33 cellular contexts compared by ENCODE assay signal in the genomic region with DNA sequence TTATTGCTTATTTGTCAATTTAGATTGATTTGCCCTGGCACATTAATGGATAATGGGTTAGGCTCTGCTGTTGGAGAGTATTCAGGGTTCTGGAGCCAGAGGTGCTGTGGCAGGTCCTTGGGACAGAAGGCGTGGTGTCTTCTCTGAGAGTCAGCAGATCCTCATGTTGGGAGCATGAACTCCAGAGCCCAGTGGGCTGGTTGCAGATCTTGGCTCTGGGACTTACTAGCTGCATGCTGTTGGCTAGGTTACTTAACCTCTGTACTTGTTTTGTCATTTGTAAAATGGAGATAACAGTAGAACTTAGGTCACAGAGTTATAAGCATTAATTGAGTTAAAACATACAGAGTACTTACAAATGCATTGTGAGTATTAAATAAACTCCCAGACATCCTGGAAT.
DNase-seq lines count a peak whose midpoint lies in the region; ATAC-seq and TF ChIP-seq lines count a peak whose summit lies in the region.
"Had no signal": no experiment of that assay in that cellular context is flagged by ENCODE, and none has a peak within 500 bp of the region (broad histone marks: within the 10 kb centered on the region; RNA-seq: fewer than 3 reads in every experiment).

No MANE protein-coding gene starts in this region.

- H2BK15ac ChIP-seq in neuronal stem cell (ENCODE audit: low read length): no peak overlapping the region

- H3K9ac ChIP-seq in duodenal mucosa (ENCODE audit: low read depth in 1 of 2, low read length in 2 of 2) (peak overlapping the region; percentile 10 to 13), neuronal stem cell (ENCODE audit: low read depth, low read length, poor library complexity) (no peak overlapping the region)
- H3K9ac ChIP-seq: BLaER1 had no signal

- H3K18ac ChIP-seq in neuronal stem cell (ENCODE audit: low read length): no peak overlapping the region

- H2BK120ac ChIP-seq in neuronal stem cell (ENCODE audit: low read depth, low read length): no peak overlapping the region

- no peak overlapping the region for H2AFZ ChIP-seq in neuronal stem cell (ENCODE audit: low read length)

- H3K23ac ChIP-seq in neuronal stem cell (ENCODE audit: low read depth, low read length, poor library complexity): no peak overlapping the region

- CTCF ChIA-PET in CD8-positive, alpha-beta T cell (lab: Charles Lee): interaction anchor here (1.3 to 3.4 kb wide), 4 partner anchors 11 to 71 kb away, joined by 3 to 26 read pairs (median 6); no protein-coding TSS in a partner anchor

- H3K27me3 Mint-ChIP-seq in CD8-positive, alpha-beta T cell (ENCODE audit: low read depth): no peaks in the 10 kb centered on the region
- no peaks in the 10 kb centered on the region for H3K27me3 Mint-ChIP-seq in memory B cell
- H3K27me3 Mint-ChIP-seq: stimulated activated memory B cell treated with anti-CD40 and anti-IgM and Interleukin-4, amounts not matched to agents 10 μg/mL and 1 μg/mL and 100 μg/mL, for 72 hours had no signal

- H3K4me3 Mint-ChIP-seq in CD8-positive, alpha-beta T cell: no peak overlapping the region
- no peak overlapping the region for H3K4me3 Mint-ChIP-seq in memory B cell
- H3K4me3 Mint-ChIP-seq: endodermal cell; H9; immature natural killer cell; natural killer cell; stimulated activated memory B cell treated with anti-CD40 and anti-IgM and Interleukin-4, amounts not matched to agents 10 μg/mL and 1 μg/mL and 100 μg/mL, for 72 hours had no signal

- H2BK5ac ChIP-seq in neuronal stem cell (ENCODE audit: low read length): no peak overlapping the region

- H3K27ac Mint-ChIP-seq in CD8-positive, alpha-beta T cell: peak overlapping the region; percentile 37
- H3K27ac Mint-ChIP-seq in memory B cell: peak overlapping the region; percentile 57
- H3K27ac Mint-ChIP-seq: immature natural killer cell; natural killer cell; stimulated activated memory B cell treated with anti-CD40 and anti-IgM and Interleukin-4, amounts not matched to agents 10 μg/mL and 1 μg/mL and 100 μg/mL, for 72 hours had no signal

- in situ Hi-C loops in brain microvascular endothelial cell (cut with HindIII; ENCODE audit: low pct_ligation_motif_present, low sequenced_read_pairs): no loop called here

- H3K27me3 ChIP-seq in CD8-positive, alpha-beta T cell (ENCODE audit: insufficient read depth, low read length): no peaks in the 10 kb centered on the region
- no peaks in the 10 kb centered on the region for H3K27me3 ChIP-seq in DOHH2 (ENCODE audit: control insufficient read depth, low read length)
- H3K27me3 ChIP-seq in duodenal mucosa (ENCODE audit: control insufficient read depth in 1 of 2, insufficient read depth in 2 of 2, low read length in 2 of 2): no peaks in the 10 kb centered on the region
- no peaks in the 10 kb centered on the region for H3K27me3 ChIP-seq in brain microvascular endothelial cell (replicated peaks)
- no peaks in the 10 kb centered on the region for H3K27me3 ChIP-seq in neuronal stem cell (ENCODE audit: control insufficient read depth in 3 of 3, insufficient read depth in 3 of 3, low read depth in 1 of 3, low read length in 3 of 3)
- H3K27me3 ChIP-seq: BLaER1, cardiac muscle cell, esophagus squamous epithelium, MG63, pancreas, suprapubic skin had no signal

- H4K20me1 ChIP-seq in DOHH2 (ENCODE audit: control insufficient read depth, insufficient read depth, low read depth, low read length): no peaks in the 10 kb centered on the region

- H4K8ac ChIP-seq in neuronal stem cell (ENCODE audit: low read depth, low read length): no peak overlapping the region

- ATAC-seq in CD8-positive, alpha-beta T cell: no peak
- no peak for ATAC-seq in memory B cell (ENCODE audit: low read depth)
- ATAC-seq: K562; natural killer cell; pancreas; stimulated activated memory B cell treated with anti-CD40 and anti-IgM and Interleukin-4, amounts not matched to agents 10 μg/mL and 1 μg/mL and 100 μg/mL, for 72 hours had no signal

- POLR2A ChIA-PET in CD8-positive, alpha-beta T cell (lab: Charles Lee): no interaction called here

- peaks cover 2% of the 10 kb centered on the region for H3K79me1 ChIP-seq in neuronal stem cell (ENCODE audit: low read depth, low read length)

- no peaks in the 10 kb centered on the region for H3K9me3 ChIP-seq in CD8-positive, alpha-beta T cell (ENCODE audit: low read length)
- H3K9me3 ChIP-seq in DOHH2 (ENCODE audit: control insufficient read depth, insufficient read depth, low read length) (no peaks in the 10 kb centered on the region), duodenal mucosa (ENCODE audit: control insufficient read depth in 1 of 2, low read length in 2 of 2) (no peaks in the 10 kb centered on the region), neuronal stem cell (replicated peaks in 1 of 2; ENCODE audit: control insufficient read depth in 2 of 2, insufficient read depth in 1 of 2, low read depth in 1 of 2, low read length in 2 of 2) (no peaks in the 10 kb centered on the region)
- H3K9me3 ChIP-seq: BLaER1, esophagus squamous epithelium, MG63, pancreas, suprapubic skin had no signal

- H3K4ac ChIP-seq in neuronal stem cell (ENCODE audit: low read length): no peak overlapping the region

- peaks cover 43% of the 10 kb centered on the region for H3K79me2 ChIP-seq in DOHH2 (ENCODE audit: control insufficient read depth, low read length)

- no peaks in the 10 kb centered on the region for H3K9me2 ChIP-seq in DOHH2 (replicated peaks; ENCODE audit: control insufficient read depth, low read length)

- peaks cover 60% of the 10 kb centered on the region for H3K36me3 Mint-ChIP-seq in CD8-positive, alpha-beta T cell
- peaks cover 17% of the 10 kb centered on the region for H3K36me3 Mint-ChIP-seq in memory B cell
- H3K36me3 Mint-ChIP-seq: natural killer cell had no signal

- DNase-seq in CD8-positive, alpha-beta T cell: no peak
- DNase-seq in memory B cell (ENCODE audit: low spot score in 2 of 2): no peak
- DNase-seq in brain microvascular endothelial cell: no peak
- DNase-seq in HUDEP-2 (lab: John Stamatoyannopoulos, UW; ENCODE audit: unreplicated experiment in 76 of 76): no peak
- no peak for DNase-seq in activated CD8-positive, alpha-beta memory T cell treated with anti-CD3 and anti-CD28 coated beads for 24 hours
- DNase-seq in neuronal stem cell (ENCODE audit: low spot score): no peak
- DNase-seq: activated naive CD4-positive, alpha-beta T cell; activated T-cell treated with anti-CD3 and anti-CD28 coated beads, Interleukin-2, amount 50 U/mL, for 1 hour; amygdala; cortex of kidney; DMS79; esophagus squamous epithelium; foreskin melanocyte; H9; hippocampal formation; immature natural killer cell; MG63; natural killer cell; NCI-H1105 treated with DMSO at 0.1 percent for 48 hours; NCI-H774; pancreas; retina; RPMI8226; stimulated activated CD4-positive, alpha-beta T cell treated with anti-CD3 and anti-CD28 coated beads, Interleukin-12 subunit alpha, Interleukin-12 subunit beta, amount 100 ng/mL, for 4 hours; stimulated activated CD4-positive, alpha-beta T cell treated with anti-CD3 and anti-CD28 coated beads, Interleukin-4, amount 100 ng/mL, for 24 hours had no signal

- H3K9me3 Mint-ChIP-seq in CD8-positive, alpha-beta T cell: no peaks in the 10 kb centered on the region
- no peaks in the 10 kb centered on the region for H3K9me3 Mint-ChIP-seq in memory B cell
- H3K9me3 Mint-ChIP-seq: endodermal cell; H9; immature natural killer cell; natural killer cell; stimulated activated memory B cell treated with anti-CD40 and anti-IgM and Interleukin-4, amounts not matched to agents 10 μg/mL and 1 μg/mL and 100 μg/mL, for 72 hours had no signal

- H3K4me3 ChIP-seq in CD8-positive, alpha-beta T cell (ENCODE audit: low read depth, low read length): no peak overlapping the region
- H3K4me3 ChIP-seq in DOHH2 (ENCODE audit: low read length) (no peak overlapping the region), duodenal mucosa (ENCODE audit: low read depth in 1 of 2, low read length in 2 of 2) (peak overlapping the region; percentile 20 to 23), brain microvascular endothelial cell (ENCODE audit: low read depth, low read length) (no peak overlapping the region), neuronal stem cell (ENCODE audit: low read length in 2 of 2) (no peak overlapping the region)
- H3K4me3 ChIP-seq: BLaER1, cardiac muscle cell, esophagus squamous epithelium, K562, MG63, pancreas, suprapubic skin had no signal

- H3K4me1 ChIP-seq in CD8-positive, alpha-beta T cell (ENCODE audit: insufficient read depth, low read length): peaks cover 15% of the 10 kb centered on the region
- H3K4me1 ChIP-seq in DOHH2 (ENCODE audit: control insufficient read depth, low read length): peaks cover 43% of the 10 kb centered on the region
- peaks cover 30 to 34% of the 10 kb centered on the region in 2 donors for H3K4me1 ChIP-seq in duodenal mucosa (ENCODE audit: control insufficient read depth in 1 of 2, insufficient read depth in 2 of 2, low read length in 2 of 2)
- H3K4me1 ChIP-seq in neuronal stem cell (ENCODE audit: control insufficient read depth in 2 of 2, insufficient read depth in 1 of 2, low read depth in 1 of 2, low read length in 2 of 2): peaks cover 6 to 22% of the 10 kb centered on the region in 2 donors
- H3K4me1 ChIP-seq: pancreas had no signal

- no peak overlapping the region for H3K27ac ChIP-seq in CD8-positive, alpha-beta T cell (ENCODE audit: low read depth, low read length)
- 0 out of 2 replicates have a peak overlapping the region, but pooled peaks have one; percentile 3 for H3K27ac ChIP-seq in DOHH2 (ENCODE audit: low read depth, low read length)
- H3K27ac ChIP-seq in duodenal mucosa (ENCODE audit: low read depth, low read length): peak overlapping the region; percentile 30
- H3K27ac ChIP-seq in brain microvascular endothelial cell: no peak overlapping the region
- H3K27ac ChIP-seq in neuronal stem cell (replicated peaks; ENCODE audit: low read length): no peak overlapping the region
- H3K27ac ChIP-seq: BLaER1, cardiac muscle cell, esophagus squamous epithelium, pancreas, suprapubic skin had no signal

- no peak overlapping the region for H3K4me2 ChIP-seq in DOHH2 (ENCODE audit: low read length)
- no peak overlapping the region for H3K4me2 ChIP-seq in neuronal stem cell (ENCODE audit: insufficient read depth, low read length, poor library complexity, severe bottlenecking)
- H3K4me2 ChIP-seq: BLaER1 had no signal

- H3K36me3 ChIP-seq in CD8-positive, alpha-beta T cell (ENCODE audit: insufficient read depth, low read length): no peaks in the 10 kb centered on the region
- H3K36me3 ChIP-seq in DOHH2 (ENCODE audit: control insufficient read depth, low read length) (peaks cover 83% of the 10 kb centered on the region), duodenal mucosa (ENCODE audit: control insufficient read depth in 1 of 2, insufficient read depth in 2 of 2, low read length in 2 of 2) (peaks cover 20 to 46% of the 10 kb centered on the region in 2 donors), brain microvascular endothelial cell (replicated peaks) (peaks cover 5% of the 10 kb centered on the region), neuronal stem cell (replicated peaks in 1 of 2; ENCODE audit: control insufficient read depth in 2 of 2, insufficient read depth in 2 of 2, low read length in 2 of 2) (peaks cover 8 to 66% of the 10 kb centered on the region in 2 donors)
- H3K36me3 ChIP-seq: MG63 had no signal

- no CpG with 5 or more reads among the region's 1 CpG for WGBS in neuronal stem cell (ENCODE audit: extremely low coverage in 2 of 2, insufficient read length in 2 of 2, insufficient replicate concordance in 1 of 2), 2 donors

- peaks cover 12% of the 10 kb centered on the region for H3K4me1 Mint-ChIP-seq in CD8-positive, alpha-beta T cell (ENCODE audit: low read depth)
- H3K4me1 Mint-ChIP-seq in memory B cell: peaks cover 16% of the 10 kb centered on the region

- H3K14ac ChIP-seq in neuronal stem cell (ENCODE audit: low read length): no peak overlapping the region

- no peak for TF ChIP-seq CTCF in CD8-positive, alpha-beta T cell (IDR thresholded peaks at IDR 0.05)
- TF ChIP-seq CTCF in DOHH2 (IDR thresholded peaks at IDR 0.05; ENCODE audit: low read depth, low read length, poor library complexity, severe bottlenecking) (no peak), brain microvascular endothelial cell (IDR thresholded peaks at IDR 0.05; ENCODE audit: low read depth, low read length, missing control alignments) (no peak)

- H3F3A ChIP-seq in DOHH2 (ENCODE audit: control insufficient read depth, insufficient read depth): peaks cover 24% of the 10 kb centered on the region

- no peak overlapping the region for H4K91ac ChIP-seq in neuronal stem cell (ENCODE audit: low read depth, low read length, poor library complexity)

- no peak overlapping the region for H2AK5ac ChIP-seq in neuronal stem cell (ENCODE audit: low read depth, low read length)

- intact Hi-C loops in CD8-positive, alpha-beta T cell (cut with DNase I, micrococcal nuclease): no loop called here

- no peak overlapping the region for H2BK12ac ChIP-seq in neuronal stem cell (ENCODE audit: low read length)

Comparison
In these comparisons a context has a peak if more than half of its experiments do, and no peak if none do; other contexts are left out.
1. H3K27ac ChIP-seq: peak in DOHH2 (single experiment) and duodenal mucosa (single experiment); none in CD8-positive, alpha-beta T cell (single experiment), brain microvascular endothelial cell (single experiment) and neuronal stem cell (single experiment).
2. H3K4me3 ChIP-seq: peak in duodenal mucosa (2 of 2); none in CD8-positive, alpha-beta T cell (single experiment), DOHH2 (single experiment), brain microvascular endothelial cell (single experiment) and neuronal stem cell (0 of 2).